ENCODE assay signal across 9 cellular contexts in genomic region chr22:37259540-37260029, GRCh38. TPM values are rescaled to one million over a fixed set of nuclear protein-coding genes. Genes with fewer than 3 reads are reported as not detected.
DNase-seq lines count a peak whose midpoint lies in the region; ATAC-seq lines count a peak whose summit lies in the region.
"Had no signal": no experiment of that assay in that cellular context is flagged by ENCODE, and none has a peak within 500 bp of the region (broad histone marks: within the 10 kb centered on the region; RNA-seq: fewer than 3 reads in every experiment).

No MANE protein-coding gene starts in this region.

- peak overlapping the region; percentile 57 for H3K4me2 ChIP-seq in skeletal muscle satellite cell (ENCODE audit: low read length)

- H3K4me1 Mint-ChIP-seq in stimulated activated naive CD8-positive, alpha-beta T cell treated with anti-CD3 and anti-CD28 coated beads, Interleukin-15, amount 100 ng/mL, for 72 hours, result peaks cover 44% of the 10 kb centered on the region

- H3K27me3 Mint-ChIP-seq in stimulated activated naive CD8-positive, alpha-beta T cell treated with anti-CD3 and anti-CD28 coated beads, Interleukin-15, amount 100 ng/mL, for 72 hours, result peaks cover 9% of the 10 kb centered on the region

- peaks cover 6% of the 10 kb centered on the region in 2 donors for H3K9me3 Mint-ChIP-seq in stimulated activated naive CD8-positive, alpha-beta T cell treated with anti-CD3 and anti-CD28 coated beads, Interleukin-15, amount 100 ng/mL, for 72 hours

- peaks cover 64% of the 10 kb centered on the region for H3K27me3 ChIP-seq in skeletal muscle satellite cell (ENCODE audit: control insufficient read depth, insufficient read depth, low read length)

- peak overlapping the region; percentile 40 to 57 for H3K4me3 Mint-ChIP-seq in stimulated activated naive CD8-positive, alpha-beta T cell treated with anti-CD3 and anti-CD28 coated beads, Interleukin-15, amount 100 ng/mL, for 72 hours

- peak overlapping the region in 1 of 2 donors; percentile 81 for H3K27ac Mint-ChIP-seq in stimulated activated naive CD8-positive, alpha-beta T cell treated with anti-CD3 and anti-CD28 coated beads, Interleukin-15, amount 100 ng/mL, for 72 hours

- no peak overlapping the region for H3K9ac ChIP-seq in skeletal muscle satellite cell (ENCODE audit: low read depth, low read length)

- no peak overlapping the region for H3K4me3 ChIP-seq in skeletal muscle satellite cell (ENCODE audit: low read length)

- no peaks in the 10 kb centered on the region for H3K36me3 ChIP-seq in skeletal muscle satellite cell (ENCODE audit: insufficient read depth, low read length)

- H3K9me3 ChIP-seq in skeletal muscle satellite cell (replicated peaks; ENCODE audit: low read length), result peaks cover 11% of the 10 kb centered on the region

- H3K4me1 ChIP-seq in skeletal muscle satellite cell (ENCODE audit: control insufficient read depth, insufficient read depth, low read length), result peaks cover 5% of the 10 kb centered on the region

- DNase-seq in stimulated activated naive CD8-positive, alpha-beta T cell treated with anti-CD3 and anti-CD28 coated beads, Interleukin-15, amount 100 ng/mL, for 72 hours, result no peak
- DNase-seq in stimulated activated naive CD8-positive, alpha-beta T cell treated with anti-CD3 and anti-CD28 coated beads, Interleukin-15, Interleukin-2, amounts not matched to agents 100 U/mL and 50 U/mL, for 24 hours, result no peak
- peak; percentile 78 for DNase-seq in OCI-M1 (lab: John Stamatoyannopoulos, UW)
- peak; percentile 49 for DNase-seq in fibroblast of peridontal ligament (ENCODE audit: extremely low read depth)
- DNase-seq: left cardiac atrium had no signal

- ATAC-seq in stimulated activated naive CD8-positive, alpha-beta T cell treated with anti-CD3 and anti-CD28 coated beads, Interleukin-15, amount 100 ng/mL, for 72 hours, result peak; percentile 39
- no peak for ATAC-seq in stimulated activated naive CD8-positive, alpha-beta T cell treated with anti-CD3 and anti-CD28 coated beads, Interleukin-15, Interleukin-2, amounts not matched to agents 100 U/mL and 50 U/mL, for 24 hours
- ATAC-seq in HG02571 (IDR thresholded peaks at IDR 0.05; ENCODE audit: unreplicated experiment) (no peak), HG02852 (IDR thresholded peaks at IDR 0.05; ENCODE audit: unreplicated experiment) (no peak), GM21737 (IDR thresholded peaks at IDR 0.05; ENCODE audit: unreplicated experiment) (no peak)

RNA-seq across cellular contexts. Expression of gene RAC2, which starts 15.5 kb away (rescaled TPM):
- 27.7 and 36.8 TPM in 2 replicates for total RNA-seq in skeletal muscle satellite cell (2012; rRNA removed)

RNA-seq across cellular contexts. Expression of gene CYTH4, which starts 22.7 kb away (rescaled TPM):
- total RNA-seq in skeletal muscle satellite cell (2012; rRNA removed), result 0.76 and 1.1 TPM in 2 replicates

RNA-seq across cellular contexts. Expression of gene SSTR3, which starts 47.3 kb away (rescaled TPM):
- total RNA-seq in skeletal muscle satellite cell (2012; rRNA removed), result under 0.01 TPM in 1 of 2 replicates, not detected in the other
- total RNA-seq: left cardiac atrium had no signal

Comparison
In these comparisons a context has a peak if more than half of its experiments do, and no peak if none do; other contexts are left out.
1. DNase-seq: peak in OCI-M1 (single experiment) and fibroblast of peridontal ligament (single experiment); none in stimulated activated naive CD8-positive, alpha-beta T cell treated with anti-CD3 and anti-CD28 coated beads, Interleukin-15, amount 100 ng/mL, for 72 hours (0 of 2) and stimulated activated naive CD8-positive, alpha-beta T cell treated with anti-CD3 and anti-CD28 coated beads, Interleukin-15, Interleukin-2, amounts not matched to agents 100 U/mL and 50 U/mL, for 24 hours (single experiment).